ENCODE assay signal across 22 cellular contexts in the genomic region with DNA sequence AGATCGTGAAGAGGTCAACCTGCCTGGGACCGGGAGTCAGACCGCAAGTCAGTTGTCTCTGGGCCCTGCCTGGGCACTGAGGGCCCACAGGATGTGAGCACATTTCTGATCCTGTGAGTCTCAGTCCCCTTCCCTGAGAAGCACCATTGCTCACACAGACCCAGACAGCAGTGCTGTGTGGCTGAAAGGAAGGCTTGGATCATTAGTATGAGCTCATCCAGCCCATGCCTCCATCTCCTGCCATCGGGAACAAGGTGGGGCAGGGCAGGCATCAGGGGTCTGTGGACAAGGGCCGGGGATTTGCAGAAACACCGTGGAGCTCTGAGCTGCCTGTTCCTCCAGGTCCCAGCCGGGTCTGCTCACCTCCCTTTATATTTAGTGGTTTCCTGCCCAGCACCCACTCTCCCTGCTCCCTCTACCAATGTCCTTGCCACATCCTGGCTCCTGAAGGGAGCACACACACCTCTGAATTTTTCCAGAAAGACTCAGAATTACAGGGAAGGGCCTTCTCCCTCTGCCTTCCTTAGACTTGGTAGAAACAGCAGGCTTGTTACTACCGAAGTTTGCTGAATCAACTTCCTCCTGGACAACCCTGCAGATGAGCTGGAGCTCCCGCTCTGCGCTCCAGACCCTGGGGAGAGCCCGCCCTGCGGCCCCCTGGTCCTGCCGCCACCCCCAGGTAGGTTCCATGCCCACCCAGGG.
DNase-seq lines count a peak whose midpoint lies in the region; FAIRE-seq and TF ChIP-seq lines count a peak whose summit lies in the region.
"Had no signal": no experiment of that assay in that cellular context is flagged by ENCODE, and none has a peak within 500 bp of the region (broad histone marks: within the 10 kb centered on the region; RNA-seq: fewer than 3 reads in every experiment).

No MANE protein-coding gene starts in this region.

- H2BK5ac ChIP-seq in neuronal stem cell (ENCODE audit: low read length) = peak overlapping the region; percentile 55

- H2BK120ac ChIP-seq in neuronal stem cell (ENCODE audit: low read depth, low read length) = no peak overlapping the region

- H4K8ac ChIP-seq in neuronal stem cell (ENCODE audit: low read depth, low read length) = no peak overlapping the region

- H3K27me3 Mint-ChIP-seq in endothelial cell (ENCODE audit: unreplicated experiment) = peaks cover 7% of the 10 kb centered on the region
- peaks cover 25 to 66% of the 10 kb centered on the region in 2 donors for H3K27me3 Mint-ChIP-seq in CD8-positive, alpha-beta memory T cell
- peaks cover 79% of the 10 kb centered on the region for H3K27me3 Mint-ChIP-seq in activated T-cell treated with anti-CD3 and anti-CD28 coated beads, Interleukin-2, amount 50 U/mL, for 24 hours

- H3K18ac ChIP-seq in neuronal stem cell (ENCODE audit: low read length) = peak overlapping the region; percentile 11

- no peaks in the 10 kb centered on the region for H3K36me3 ChIP-seq in BLaER1 treated with 17β-estradiol and CSF1 and Interleukin-3, amounts not matched to agents 10 nM and 100 nM
- H3K36me3 ChIP-seq in neuronal stem cell (replicated peaks in 1 of 2; ENCODE audit: control insufficient read depth in 2 of 2, insufficient read depth in 2 of 2, low read length in 2 of 2) = no peaks in the 10 kb centered on the region
- H3K36me3 ChIP-seq in CD8-positive, alpha-beta memory T cell (ENCODE audit: insufficient read depth, low read length) = no peaks in the 10 kb centered on the region
- H3K36me3 ChIP-seq: right atrium auricular region, transverse colon had no signal

- no peaks in the 10 kb centered on the region for H3K79me1 ChIP-seq in neuronal stem cell (ENCODE audit: low read depth, low read length)

- H3K23ac ChIP-seq in neuronal stem cell (ENCODE audit: low read depth, low read length, poor library complexity) = no peak overlapping the region

- H3K9ac ChIP-seq in BLaER1 treated with 17β-estradiol and CSF1 and Interleukin-3, amounts not matched to agents 10 nM and 100 nM = peak overlapping the region in 4 of 11 experiments; percentile 13 to 37 (median 23); a peak in 2 of 22 replicates
- H3K9ac ChIP-seq in neuronal stem cell (ENCODE audit: low read depth, low read length, poor library complexity) = peak overlapping the region; percentile 45

- H3K27ac ChIP-seq in BLaER1 treated with 17β-estradiol and CSF1 and Interleukin-3, amounts not matched to agents 10 nM and 100 nM = peak overlapping the region in 2 of 11 experiments; percentile 1 to 4; a peak in 2 of 22 replicates
- H3K27ac ChIP-seq in neuronal stem cell (replicated peaks; ENCODE audit: low read length) = no peak overlapping the region
- no peak overlapping the region for H3K27ac ChIP-seq in CD8-positive, alpha-beta memory T cell (ENCODE audit: low read depth, low read length)
- H3K27ac ChIP-seq: right atrium auricular region, transverse colon had no signal

- POLR2A ChIA-PET in CD8-positive, alpha-beta memory T cell (lab: Charles Lee) = no interaction called here

- no CpG with 5 or more reads among the region's 13 CpGs for WGBS in neuronal stem cell (ENCODE audit: extremely low coverage in 2 of 2, insufficient read length in 2 of 2, insufficient replicate concordance in 1 of 2), 2 donors

- peaks cover 7% of the 10 kb centered on the region for H3K36me3 Mint-ChIP-seq in endothelial cell (ENCODE audit: low read depth, unreplicated experiment)
- peaks cover 0 to 1% (median 0%) of the 10 kb centered on the region in 3 donors for H3K36me3 Mint-ChIP-seq in CD8-positive, alpha-beta memory T cell
- no peaks in the 10 kb centered on the region for H3K36me3 Mint-ChIP-seq in activated T-cell treated with anti-CD3 and anti-CD28 coated beads, Interleukin-2, amount 50 U/mL, for 24 hours (ENCODE audit: low read depth)

- H3K4me2 ChIP-seq in BLaER1 treated with 17β-estradiol and CSF1 and Interleukin-3, amounts not matched to agents 10 nM and 100 nM = peak overlapping the region; percentile 11 to 71 (median 38); a peak in 18 of 22 replicates
- no peak overlapping the region for H3K4me2 ChIP-seq in neuronal stem cell (ENCODE audit: insufficient read depth, low read length, poor library complexity, severe bottlenecking)

- no peak overlapping the region for H2BK12ac ChIP-seq in neuronal stem cell (ENCODE audit: low read length)

- no peaks in the 10 kb centered on the region for H3K27me3 ChIP-seq in BLaER1 treated with 17β-estradiol and CSF1 and Interleukin-3, amounts not matched to agents 10 nM and 100 nM
- H3K27me3 ChIP-seq in neuronal stem cell (ENCODE audit: control insufficient read depth in 3 of 3, insufficient read depth in 3 of 3, low read depth in 1 of 3, low read length in 3 of 3) = peaks cover 0 to 11% (median 0%) of the 10 kb centered on the region in 3 experiments
- H3K27me3 ChIP-seq in CD8-positive, alpha-beta memory T cell (ENCODE audit: insufficient read depth, low read length, poor library complexity, severe bottlenecking) = peaks cover 6% of the 10 kb centered on the region
- H3K27me3 ChIP-seq: right atrium auricular region had no signal

- peaks cover 0 to 8% (median 0%) of the 10 kb centered on the region in 11 experiments; a peak in 2 of 22 replicates for H4K20me1 ChIP-seq in BLaER1 treated with 17β-estradiol and CSF1 and Interleukin-3, amounts not matched to agents 10 nM and 100 nM

- TF ChIP-seq POLR2A in GM12891 (IDR thresholded peaks at IDR 0.05; ENCODE audit: low read depth, low read length) = no peak

- no peak overlapping the region for H4K91ac ChIP-seq in neuronal stem cell (ENCODE audit: low read depth, low read length, poor library complexity)

- H3K9me3 ChIP-seq in BLaER1 treated with 17β-estradiol and CSF1 and Interleukin-3, amounts not matched to agents 10 nM and 100 nM (replicated peaks in 1 of 11) = no peaks in the 10 kb centered on the region
- H3K9me3 ChIP-seq in neuronal stem cell (replicated peaks in 1 of 2; ENCODE audit: control insufficient read depth in 2 of 2, insufficient read depth in 1 of 2, low read depth in 1 of 2, low read length in 2 of 2) = no peaks in the 10 kb centered on the region
- H3K9me3 ChIP-seq in CD8-positive, alpha-beta memory T cell (ENCODE audit: low read length) = no peaks in the 10 kb centered on the region
- H3K9me3 ChIP-seq: right atrium auricular region, transverse colon had no signal

- peak overlapping the region; percentile 64 for H3K27ac Mint-ChIP-seq in endothelial cell (ENCODE audit: unreplicated experiment)
- no peak overlapping the region for H3K27ac Mint-ChIP-seq in CD8-positive, alpha-beta memory T cell
- H3K27ac Mint-ChIP-seq in activated T-cell treated with anti-CD3 and anti-CD28 coated beads, Interleukin-2, amount 50 U/mL, for 24 hours = no peak overlapping the region
- H3K27ac Mint-ChIP-seq: activated B cell treated with CpG ODN at 0.5 μM for 24 hours, nephron progenitor cell had no signal

- TF ChIP-seq CTCF in endothelial cell (IDR thresholded peaks at IDR 0.05; ENCODE audit: unreplicated experiment) = no peak

- H3K9me3 Mint-ChIP-seq in endothelial cell (ENCODE audit: unreplicated experiment) = no peaks in the 10 kb centered on the region
- H3K9me3 Mint-ChIP-seq in CD8-positive, alpha-beta memory T cell = no peaks in the 10 kb centered on the region
- H3K9me3 Mint-ChIP-seq in activated T-cell treated with anti-CD3 and anti-CD28 coated beads, Interleukin-2, amount 50 U/mL, for 24 hours = no peaks in the 10 kb centered on the region
- H3K9me3 Mint-ChIP-seq: activated B cell treated with CpG ODN at 0.5 μM for 24 hours; central memory CD8-positive, alpha-beta T cell; nephron progenitor cell had no signal

- H3K4me3 ChIP-seq in BLaER1 treated with 17β-estradiol and CSF1 and Interleukin-3, amounts not matched to agents 10 nM and 100 nM = no peak overlapping the region
- H3K4me3 ChIP-seq in neuronal stem cell (ENCODE audit: low read length in 2 of 2) = no peak overlapping the region
- no peak overlapping the region for H3K4me3 ChIP-seq in CD8-positive, alpha-beta memory T cell (ENCODE audit: low read length)
- H3K4me3 ChIP-seq: right atrium auricular region, transverse colon had no signal

- no peak overlapping the region for H3K14ac ChIP-seq in neuronal stem cell (ENCODE audit: low read length)

- peak overlapping the region; percentile 20 for H2BK15ac ChIP-seq in neuronal stem cell (ENCODE audit: low read length)

- CTCF ChIA-PET in CD8-positive, alpha-beta memory T cell (lab: Charles Lee) = interaction anchor here (1.4 kb wide), 1 partner anchor 23 kb away, joined by 3 read pairs; no protein-coding TSS in a partner anchor

- H2AK5ac ChIP-seq in neuronal stem cell (ENCODE audit: low read depth, low read length) = peak overlapping the region; percentile 76

- no peak for FAIRE-seq in GM12891 (lab: Jason Lieb, UNC)
- FAIRE-seq: islet of Langerhans had no signal

- H3K4me1 ChIP-seq in BLaER1 treated with 17β-estradiol and CSF1 and Interleukin-3, amounts not matched to agents 10 nM and 100 nM = peaks cover 8 to 26% (median 17%) of the 10 kb centered on the region in 10 experiments; a peak in 19 of 20 replicates
- peaks cover 2 to 9% of the 10 kb centered on the region in 2 donors for H3K4me1 ChIP-seq in neuronal stem cell (ENCODE audit: control insufficient read depth in 2 of 2, insufficient read depth in 1 of 2, low read depth in 1 of 2, low read length in 2 of 2)
- H3K4me1 ChIP-seq in CD8-positive, alpha-beta memory T cell (ENCODE audit: insufficient read depth, low read length) = no peaks in the 10 kb centered on the region

- H3K4ac ChIP-seq in neuronal stem cell (ENCODE audit: low read length) = no peak overlapping the region

- peaks cover 31% of the 10 kb centered on the region for H3K4me1 Mint-ChIP-seq in endothelial cell (ENCODE audit: unreplicated experiment)
- H3K4me1 Mint-ChIP-seq in CD8-positive, alpha-beta memory T cell = peaks cover 10 to 12% (median 11%) of the 10 kb centered on the region in 3 donors
- peaks cover 13% of the 10 kb centered on the region for H3K4me1 Mint-ChIP-seq in activated T-cell treated with anti-CD3 and anti-CD28 coated beads, Interleukin-2, amount 50 U/mL, for 24 hours (ENCODE audit: low read depth)

- peak; percentile 68 for DNase-seq in NCI-H69 (lab: John Stamatoyannopoulos, UW)
- no peak for DNase-seq in endothelial cell (ENCODE audit: low spot score)
- no peak for DNase-seq in neuronal stem cell (ENCODE audit: low spot score)
- DNase-seq in amniotic stem cell (lab: John Stamatoyannopoulos, UW) = no peak
- no peak for DNase-seq in GM12891 (ENCODE audit: insufficient read length, low spot score)
- DNase-seq in CD8-positive, alpha-beta memory T cell = no peak
- DNase-seq in activated T-cell treated with anti-CD3 and anti-CD28 coated beads, Interleukin-2, amount 50 U/mL, for 24 hours = no peak
- DNase-seq: activated B cell treated with CpG ODN at 0.5 μM for 24 hours; activated effector memory CD4-positive, alpha-beta T cell treated with Interleukin-2 at 50 U/mL for 16 hours; effector CD8-positive, alpha-beta T cell; HCEC 1CT; NCI-H1930; NCI-H446; nephron progenitor cell; SHP77 treated with DMSO at 0.1 percent for 48 hours; stimulated activated CD4-positive, alpha-beta T cell treated with anti-CD3 and anti-CD28 coated beads, Interleukin-15, amount 100 ng/mL, for 24 hours; stimulated activated naive CD4-positive, alpha-beta T cell treated with Interleukin-2 at 50 U/mL for 16 hours had no signal

- H2AFZ ChIP-seq in neuronal stem cell (ENCODE audit: low read length) = no peak overlapping the region

- no peak overlapping the region for H3K4me3 Mint-ChIP-seq in endothelial cell (ENCODE audit: unreplicated experiment)
- no peak overlapping the region for H3K4me3 Mint-ChIP-seq in CD8-positive, alpha-beta memory T cell
- H3K4me3 Mint-ChIP-seq in activated T-cell treated with anti-CD3 and anti-CD28 coated beads, Interleukin-2, amount 50 U/mL, for 24 hours = no peak overlapping the region
- H3K4me3 Mint-ChIP-seq: activated B cell treated with CpG ODN at 0.5 μM for 24 hours; central memory CD8-positive, alpha-beta T cell had no signal
